Comparison of ENCODE assay signal across 18 cellular contexts in the genomic region with DNA sequence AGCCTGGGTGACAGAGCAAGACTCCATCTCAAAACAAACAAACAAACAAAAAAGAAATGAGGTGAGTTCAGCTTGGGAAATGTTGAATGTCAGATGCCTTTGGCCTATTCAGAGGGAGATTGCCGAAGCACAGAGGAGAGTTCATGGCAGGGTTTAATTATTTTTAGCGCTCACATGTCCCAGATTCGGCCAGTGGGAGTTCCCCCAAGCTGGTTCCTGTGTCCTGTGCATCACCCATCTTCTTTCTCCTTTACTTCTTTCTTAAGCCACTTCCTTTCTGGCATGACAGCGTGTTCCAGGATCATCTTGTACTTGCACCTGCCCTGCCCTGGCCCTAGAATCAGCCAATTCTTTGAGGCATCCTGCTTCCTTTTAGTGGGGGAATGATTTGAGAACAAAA. TPM values are rescaled to one million over a fixed set of nuclear protein-coding genes. Genes with fewer than 3 reads are reported as not detected.
DNase-seq lines count a peak whose midpoint lies in the region; ATAC-seq, FAIRE-seq and TF ChIP-seq lines count a peak whose summit lies in the region.
"Had no signal": no experiment of that assay in that cellular context is flagged by ENCODE, and none has a peak within 500 bp of the region (broad histone marks: within the 10 kb centered on the region; RNA-seq: fewer than 3 reads in every experiment).

No MANE protein-coding gene starts in this region.

- no peak overlapping the region for H3K18ac ChIP-seq in H9 (ENCODE audit: insufficient read length, low read depth, low read length)

- FAIRE-seq in H54 (lab: Jason Lieb, UNC): no peak

- no peaks in the 10 kb centered on the region for H3K79me2 ChIP-seq in H9 (ENCODE audit: insufficient read depth, low read length)

- H4K5ac ChIP-seq in H9 (ENCODE audit: insufficient read length, low read depth, low read length): no peak overlapping the region

- no peak overlapping the region for H2AFZ ChIP-seq in H9 (ENCODE audit: low read length)

- TF ChIP-seq POLR2A in adrenal gland (IDR thresholded peaks at IDR 0.05) (no peak), gastrocnemius medialis (IDR thresholded peaks at IDR 0.05) (no peak), H54 (IDR thresholded peaks at IDR 0.05; ENCODE audit: low read depth, low read length) (no peak)

- H3K56ac ChIP-seq in H9 (ENCODE audit: insufficient read length, low read depth, low read length): no peak overlapping the region

- H3K4me1 Mint-ChIP-seq in H9 (peaks cover 21 to 25% of the 10 kb centered on the region in 2 experiments), progenitor cell of endocrine pancreas (ENCODE audit: low read depth) (peaks cover 2% of the 10 kb centered on the region), endothelial cell (ENCODE audit: unreplicated experiment) (no peaks in the 10 kb centered on the region)

- peak; percentile 60 to 91 for ATAC-seq in right cardiac atrium
- ATAC-seq in gastrocnemius medialis: peak; percentile 92 to 94
- ATAC-seq: activated CD8-positive, alpha-beta T cell treated with anti-CD3 and anti-CD28 coated beads for 36 hours; mucosa of descending colon had no signal

- H3K27me3 Mint-ChIP-seq in H9 (ENCODE audit: low read depth) (no peaks in the 10 kb centered on the region), progenitor cell of endocrine pancreas (no peaks in the 10 kb centered on the region), endothelial cell (ENCODE audit: unreplicated experiment) (no peaks in the 10 kb centered on the region)
- H3K27me3 Mint-ChIP-seq: activated CD8-positive, alpha-beta T cell treated with anti-CD3 and anti-CD28 coated beads for 36 hours had no signal

- H3K9me3 ChIP-seq in H9 (ENCODE audit: control insufficient read depth, low read depth, low read length) (no peaks in the 10 kb centered on the region), adrenal gland (replicated peaks in 1 of 3) (no peaks in the 10 kb centered on the region), right cardiac atrium (ENCODE audit: control insufficient read depth, low read length) (no peaks in the 10 kb centered on the region), gastrocnemius medialis (no peaks in the 10 kb centered on the region)
- H3K9me3 ChIP-seq: ascending aorta, mucosa of descending colon, SJCRH30 had no signal

- H3K36me3 Mint-ChIP-seq in H9 (ENCODE audit: insufficient read depth in 1 of 3, low read depth in 3 of 3) (peaks cover 0 to 5% (median 5%) of the 10 kb centered on the region in 3 experiments; a peak in 2 of 7 replicates), progenitor cell of endocrine pancreas (ENCODE audit: insufficient read depth) (peaks cover 16% of the 10 kb centered on the region), endothelial cell (ENCODE audit: low read depth, unreplicated experiment) (no peaks in the 10 kb centered on the region)

- no peak overlapping the region for H2AK5ac ChIP-seq in H9 (ENCODE audit: insufficient read length, low read length)

- no peak overlapping the region for H2BK15ac ChIP-seq in H9 (ENCODE audit: low read depth, low read length)

- H3K27ac ChIP-seq in H9 (ENCODE audit: insufficient read length, low read depth, low read length): no peak overlapping the region
- H3K27ac ChIP-seq in adrenal gland: peak overlapping the region in 3 of 5 donors; percentile 19 to 68 (median 54)
- peak overlapping the region; percentile 89 for H3K27ac ChIP-seq in right cardiac atrium (ENCODE audit: low read length)
- peak overlapping the region; percentile 95 to 97 (median 96) for H3K27ac ChIP-seq in gastrocnemius medialis
- H3K27ac ChIP-seq: ascending aorta, HL-60, SJCRH30 had no signal

- H3K4me2 ChIP-seq in H9 (ENCODE audit: insufficient read depth, insufficient read length, low read length): no peak overlapping the region

- H2BK20ac ChIP-seq in H9 (ENCODE audit: low read depth, low read length, poor library complexity, severe bottlenecking): no peak overlapping the region

- H3K14ac ChIP-seq in H9 (ENCODE audit: insufficient read depth, low read length): no peak overlapping the region

- no peak overlapping the region for H4K8ac ChIP-seq in H9 (replicated peaks; ENCODE audit: insufficient read length, low read depth, low read length)

- H2BK5ac ChIP-seq in H9 (ENCODE audit: insufficient read length, low read length): no peak overlapping the region

- intact Hi-C loops in adrenal gland (cut with DNase I) (no loop called here), right cardiac atrium (cut with DNase I) (no loop called here), gastrocnemius medialis (cut with DNase I; ENCODE audit: low total_unique reads) (loop anchor here (2.0 to 5.0 kb wide), 3 partner anchors 113 to 204 kb away; no protein-coding TSS in a partner anchor)

- peak overlapping the region in 2 of 3 experiments; percentile 69 to 86; a peak in 3 of 7 replicates for H3K27ac Mint-ChIP-seq in H9
- no peak overlapping the region for H3K27ac Mint-ChIP-seq in progenitor cell of endocrine pancreas
- H3K27ac Mint-ChIP-seq in endothelial cell (ENCODE audit: unreplicated experiment): no peak overlapping the region
- H3K27ac Mint-ChIP-seq: activated CD8-positive, alpha-beta T cell treated with anti-CD3 and anti-CD28 coated beads for 36 hours; activated T-helper 2 cell treated with anti-CD3 and anti-CD28 coated beads, Interferon-gamma antibody, Interleukin-2, Interleukin-4, amounts not matched to agents 10 μg/mL and 5 μg/mL and 100 μg/mL, durations not matched to agents 14 hours and 24 hours and 36 hours had no signal

- H3K9ac ChIP-seq in H9 (ENCODE audit: extremely low read depth, insufficient read length, low read length): no peak overlapping the region

- H3K4ac ChIP-seq in H9 (ENCODE audit: low read depth, low read length): no peak overlapping the region

- H3K9me3 Mint-ChIP-seq in H9: no peaks in the 10 kb centered on the region
- no peaks in the 10 kb centered on the region for H3K9me3 Mint-ChIP-seq in progenitor cell of endocrine pancreas (ENCODE audit: low read depth)
- no peaks in the 10 kb centered on the region for H3K9me3 Mint-ChIP-seq in endothelial cell (ENCODE audit: unreplicated experiment)
- H3K9me3 Mint-ChIP-seq: activated CD8-positive, alpha-beta T cell treated with anti-CD3 and anti-CD28 coated beads for 36 hours; activated T-helper 2 cell treated with anti-CD3 and anti-CD28 coated beads, Interferon-gamma antibody, Interleukin-2, Interleukin-4, amounts not matched to agents 10 μg/mL and 5 μg/mL and 100 μg/mL, durations not matched to agents 14 hours and 24 hours and 36 hours had no signal

- H4K20me1 ChIP-seq in H9 (ENCODE audit: control insufficient read depth, insufficient read depth, insufficient read length): no peaks in the 10 kb centered on the region

- no peak overlapping the region for H3K4me3 Mint-ChIP-seq in H9
- no peak overlapping the region for H3K4me3 Mint-ChIP-seq in progenitor cell of endocrine pancreas (ENCODE audit: low read depth)
- H3K4me3 Mint-ChIP-seq in endothelial cell (ENCODE audit: unreplicated experiment): no peak overlapping the region
- H3K4me3 Mint-ChIP-seq: activated CD8-positive, alpha-beta T cell treated with anti-CD3 and anti-CD28 coated beads for 36 hours had no signal

- no peak for TF ChIP-seq CTCF in H9 (conservative IDR thresholded peaks at IDR 0.05)
- TF ChIP-seq CTCF in adrenal gland (IDR thresholded peaks at IDR 0.05): no peak
- no peak for TF ChIP-seq CTCF in gastrocnemius medialis (IDR thresholded peaks at IDR 0.05 in 4 of 5, conservative IDR thresholded peaks at IDR 0.05 in 1 of 5)
- no peak for TF ChIP-seq CTCF in progenitor cell of endocrine pancreas (IDR thresholded peaks at IDR 0.05; ENCODE audit: unreplicated experiment)
- TF ChIP-seq CTCF in endothelial cell (IDR thresholded peaks at IDR 0.05; ENCODE audit: unreplicated experiment): no peak

- DNase-seq in H9 (no peak), adrenal gland (peak in 6 of 7 donors; percentile 34 to 76 (median 67)), right cardiac atrium (no peak), gastrocnemius medialis (peak; percentile 92 to 94), NCI-H1694 (lab: John Stamatoyannopoulos, UW) (no peak), progenitor cell of endocrine pancreas (ENCODE audit: low spot score, unreplicated experiment) (no peak), endothelial cell (ENCODE audit: low spot score) (no peak), H54 (ENCODE audit: insufficient read length, low spot score) (no peak)
- DNase-seq: activated CD8-positive, alpha-beta T cell treated with anti-CD3 and anti-CD28 coated beads for 36 hours; AML-193; dermis blood vessel endothelial cell; Karpas-422; NCI-H2081 treated with DMSO at 0.1 percent for 48 hours; SJCRH30 had no signal

- H3K23me2 ChIP-seq in H9 (ENCODE audit: insufficient read length, low read depth, low read length, poor library complexity, severe bottlenecking): no peaks in the 10 kb centered on the region

- H3T11ph ChIP-seq in H9 (ENCODE audit: low read length): no peak overlapping the region

- no peaks in the 10 kb centered on the region for H3K79me1 ChIP-seq in H9 (ENCODE audit: insufficient read depth, low read depth, low read length, poor library complexity, severe bottlenecking)

- in situ Hi-C loops in gastrocnemius medialis (cut with MboI; ENCODE audit: low sequenced_read_pairs in 4 of 4): no loop called here

- H3K4me1 ChIP-seq in H9 (ENCODE audit: insufficient read depth, low read length) (peaks cover 8% of the 10 kb centered on the region; the same call in 1 of the 2 replicates), adrenal gland (replicated peaks in 1 of 2) (no peaks in the 10 kb centered on the region), right cardiac atrium (ENCODE audit: control insufficient read depth, insufficient read depth, low read length) (no peaks in the 10 kb centered on the region), gastrocnemius medialis (peaks cover 17 to 34% of the 10 kb centered on the region in 2 donors)
- H3K4me1 ChIP-seq: ascending aorta, SJCRH30 had no signal

- no peak overlapping the region for H3K23ac ChIP-seq in H9 (ENCODE audit: insufficient read length, low read depth, low read length)

- H3K36me3 ChIP-seq in adrenal gland (replicated peaks in 1 of 2): no peaks in the 10 kb centered on the region
- peaks cover 0 to 14% of the 10 kb centered on the region in 2 donors for H3K36me3 ChIP-seq in gastrocnemius medialis
- H3K36me3 ChIP-seq: SJCRH30 had no signal

- H4K91ac ChIP-seq in H9 (ENCODE audit: insufficient read length, low read depth, low read length): no peak overlapping the region

- H3K4me3 ChIP-seq in adrenal gland (no peak overlapping the region), right cardiac atrium (ENCODE audit: low read length) (no peak overlapping the region), gastrocnemius medialis (no peak overlapping the region)
- H3K4me3 ChIP-seq: ascending aorta, mucosa of descending colon, SJCRH30 had no signal

- WGBS in H9 (ENCODE audit: extremely low coverage, insufficient read length, low lambda C conversion rate): no CpG with 5 or more reads among the region's 4 CpGs
- WGBS in adrenal gland, 4 donors: 27 to 37% (median 30%) methylated on average over 4 of the region's 4 CpGs
- 46% methylated on average over 4 of the region's 4 CpGs for WGBS in right cardiac atrium

- no peak overlapping the region for H2BK12ac ChIP-seq in H9 (ENCODE audit: insufficient read length, low read depth, low read length)

- no peak overlapping the region for H2BK120ac ChIP-seq in H9 (ENCODE audit: low read depth, low read length, poor library complexity, severe bottlenecking)

- no peaks in the 10 kb centered on the region for H3K27me3 ChIP-seq in H9 (ENCODE audit: insufficient read depth, low read length)
- H3K27me3 ChIP-seq in adrenal gland: no peaks in the 10 kb centered on the region
- no peaks in the 10 kb centered on the region for H3K27me3 ChIP-seq in right cardiac atrium (ENCODE audit: control insufficient read depth, insufficient read depth)
- H3K27me3 ChIP-seq in gastrocnemius medialis: no peaks in the 10 kb centered on the region
- H3K27me3 ChIP-seq: ascending aorta, SJCRH30 had no signal

RNA-seq across cellular contexts. Expression of gene MPV17L, which starts 9.2 kb away (rescaled TPM):
- total RNA-seq in H9 (2021): 5.6 and 6.4 TPM in 2 replicates
- total RNA-seq in adrenal gland: 10 to 100 TPM in 4 of 8 donors, 1 to 10 TPM in 4; 7.2 to 19.7 (median 11.9) TPM
- 1 to 10 TPM; 2.6 to 8.2 (median 5.5) TPM for polyA plus RNA-seq in adrenal gland
- total RNA-seq in right cardiac atrium: 10 to 100 TPM in 1 of 4 donors, 1 to 10 TPM in 3; 7.2 to 10.3 (median 9.0) TPM
- 7.3 TPM for polyA plus RNA-seq in right cardiac atrium
- 10 to 100 TPM; 12.8 to 27.3 (median 19.3) TPM for total RNA-seq in gastrocnemius medialis
- 36.9 and 37.6 TPM in 2 replicates for total RNA-seq in progenitor cell of endocrine pancreas
- total RNA-seq in endothelial cell (ENCODE audit: unreplicated experiment): 0.26 TPM
- total RNA-seq: SJCRH30 had no signal

RNA-seq across cellular contexts. Expression of gene NPIPA5, which starts 26.7 kb away (rescaled TPM):
- total RNA-seq in H9 (2021): 4.8 and 5.2 TPM in 2 replicates
- total RNA-seq in adrenal gland: 10 to 100 TPM in 3 of 8 donors, 1 to 10 TPM in 5; 4.0 to 17.2 (median 9.0) TPM
- polyA plus RNA-seq in adrenal gland: 100 to 1,000 TPM in 2 of 3 donors, 10 to 100 TPM in 1; 15.2 to 169 (median 106) TPM
- total RNA-seq in right cardiac atrium: 10 to 100 TPM in 1 of 4 donors, 1 to 10 TPM in 3; 5.0 to 18.5 (median 6.7) TPM
- 16.5 TPM for polyA plus RNA-seq in right cardiac atrium
- total RNA-seq in gastrocnemius medialis: 10 to 100 TPM in 2 of 4 donors, 1 to 10 TPM in 2; 6.8 to 16.7 (median 11.1) TPM
- total RNA-seq in progenitor cell of endocrine pancreas: 5.3 and 8.5 TPM in 2 replicates
- total RNA-seq in endothelial cell (ENCODE audit: unreplicated experiment): 1.7 TPM
- total RNA-seq: ascending aorta had no signal

RNA-seq across cellular contexts. Expression of gene BMERB1, which starts 29.6 kb away (rescaled TPM):
- total RNA-seq in H9 (2021): 16.6 and 19.5 TPM in 2 replicates
- 10 to 100 TPM in 7 of 8 donors, 1 to 10 TPM in 1; 9.8 to 56.0 (median 19.6) TPM for total RNA-seq in adrenal gland
- 10 to 100 TPM; 12.6 to 17.9 (median 16.8) TPM for polyA plus RNA-seq in adrenal gland
- 10 to 100 TPM; 54.7 to 74.7 (median 60.8) TPM for total RNA-seq in right cardiac atrium
- 36.9 TPM for polyA plus RNA-seq in right cardiac atrium
- 100 to 1,000 TPM; 112 to 392 (median 237) TPM for total RNA-seq in gastrocnemius medialis
- 13.5 and 16.1 TPM in 2 replicates for total RNA-seq in progenitor cell of endocrine pancreas
- 9.9 TPM for total RNA-seq in endothelial cell (ENCODE audit: unreplicated experiment)

Comparison
In these comparisons a context has a peak if more than half of its experiments do, and no peak if none do; other contexts are left out.
1. DNase-seq: peak in adrenal gland (6 of 7) and gastrocnemius medialis (2 of 2); none in H9 (single experiment), right cardiac atrium (0 of 3), NCI-H1694 (single experiment), progenitor cell of endocrine pancreas (single experiment), endothelial cell (single experiment) and H54 (single experiment).
2. H3K27ac Mint-ChIP-seq: peak in H9 (2 of 3); none in progenitor cell of endocrine pancreas (single experiment) and endothelial cell (single experiment).